1 cellular context compared by ENCODE assay signal in the genomic region with DNA sequence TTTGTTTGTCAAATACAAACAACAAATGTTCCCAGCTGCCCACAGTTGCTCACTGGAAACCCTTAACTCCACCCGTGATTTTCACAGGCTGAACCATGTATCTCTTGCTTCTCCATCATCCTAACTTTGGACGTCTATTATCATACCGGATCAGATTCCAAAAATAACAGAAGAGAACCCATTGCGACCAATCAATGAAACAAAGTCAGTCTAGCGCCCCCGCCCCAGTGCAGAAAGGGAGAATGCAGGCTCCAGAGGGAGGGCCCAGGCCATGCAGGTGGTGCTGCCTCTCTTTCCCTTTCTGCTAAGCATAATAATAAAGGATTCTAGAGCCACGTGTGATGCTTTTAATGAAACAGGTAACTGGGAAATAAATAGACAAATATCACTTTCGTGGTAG.
TF ChIP-seq lines count a peak whose summit lies in the region.

No MANE protein-coding gene starts in this region.

TF ChIP-seq in HCT116, 20 proteins besides CTCF, POLR2A, EP300 and RAD21 (continued from another document):
- TF ChIP-seq, protein P1, sequence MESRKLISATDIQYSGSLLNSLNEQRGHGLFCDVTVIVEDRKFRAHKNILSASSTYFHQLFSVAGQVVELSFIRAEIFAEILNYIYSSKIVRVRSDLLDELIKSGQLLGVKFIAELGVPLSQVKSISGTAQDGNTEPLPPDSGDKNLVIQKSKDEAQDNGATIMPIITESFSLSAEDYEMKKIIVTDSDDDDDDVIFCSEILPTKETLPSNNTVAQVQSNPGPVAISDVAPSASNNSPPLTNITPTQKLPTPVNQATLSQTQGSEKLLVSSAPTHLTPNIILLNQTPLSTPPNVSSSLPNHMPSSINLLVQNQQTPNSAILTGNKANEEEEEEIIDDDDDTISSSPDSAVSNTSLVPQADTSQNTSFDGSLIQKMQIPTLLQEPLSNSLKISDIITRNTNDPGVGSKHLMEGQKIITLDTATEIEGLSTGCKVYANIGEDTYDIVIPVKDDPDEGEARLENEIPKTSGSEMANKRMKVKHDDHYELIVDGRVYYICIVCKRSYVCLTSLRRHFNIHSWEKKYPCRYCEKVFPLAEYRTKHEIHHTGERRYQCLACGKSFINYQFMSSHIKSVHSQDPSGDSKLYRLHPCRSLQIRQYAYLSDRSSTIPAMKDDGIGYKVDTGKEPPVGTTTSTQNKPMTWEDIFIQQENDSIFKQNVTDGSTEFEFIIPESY (IDR thresholded peaks at IDR 0.05; ENCODE audit: extremely low read depth, insufficient replicate concordance, low read length) = no peak
- TF ChIP-seq CBX3 (IDR thresholded peaks at IDR 0.05; ENCODE audit: low read depth) = no peak
- no peak for TF ChIP-seq SP1 (IDR thresholded peaks at IDR 0.05; ENCODE audit: low read depth)
- TF ChIP-seq, protein P2, sequence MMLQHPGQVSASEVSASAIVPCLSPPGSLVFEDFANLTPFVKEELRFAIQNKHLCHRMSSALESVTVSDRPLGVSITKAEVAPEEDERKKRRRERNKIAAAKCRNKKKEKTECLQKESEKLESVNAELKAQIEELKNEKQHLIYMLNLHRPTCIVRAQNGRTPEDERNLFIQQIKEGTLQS (IDR thresholded peaks at IDR 0.05) = no peak
- no peak for TF ChIP-seq EZH2phosphoT487 (IDR thresholded peaks at IDR 0.05; ENCODE audit: borderline replicate concordance)
- TF ChIP-seq POLR2AphosphoS5 (IDR thresholded peaks at IDR 0.05; ENCODE audit: low read depth, low read length) = no peak
- no peak for TF ChIP-seq EGR1 (IDR thresholded peaks at IDR 0.05; ENCODE audit: low read depth)
- TF ChIP-seq JUND (IDR thresholded peaks at IDR 0.05) = no peak
- no peak for TF ChIP-seq CEBPB (IDR thresholded peaks at IDR 0.05; ENCODE audit: low read depth)
